1 cellular context compared by ENCODE assay signal in the genomic region with DNA sequence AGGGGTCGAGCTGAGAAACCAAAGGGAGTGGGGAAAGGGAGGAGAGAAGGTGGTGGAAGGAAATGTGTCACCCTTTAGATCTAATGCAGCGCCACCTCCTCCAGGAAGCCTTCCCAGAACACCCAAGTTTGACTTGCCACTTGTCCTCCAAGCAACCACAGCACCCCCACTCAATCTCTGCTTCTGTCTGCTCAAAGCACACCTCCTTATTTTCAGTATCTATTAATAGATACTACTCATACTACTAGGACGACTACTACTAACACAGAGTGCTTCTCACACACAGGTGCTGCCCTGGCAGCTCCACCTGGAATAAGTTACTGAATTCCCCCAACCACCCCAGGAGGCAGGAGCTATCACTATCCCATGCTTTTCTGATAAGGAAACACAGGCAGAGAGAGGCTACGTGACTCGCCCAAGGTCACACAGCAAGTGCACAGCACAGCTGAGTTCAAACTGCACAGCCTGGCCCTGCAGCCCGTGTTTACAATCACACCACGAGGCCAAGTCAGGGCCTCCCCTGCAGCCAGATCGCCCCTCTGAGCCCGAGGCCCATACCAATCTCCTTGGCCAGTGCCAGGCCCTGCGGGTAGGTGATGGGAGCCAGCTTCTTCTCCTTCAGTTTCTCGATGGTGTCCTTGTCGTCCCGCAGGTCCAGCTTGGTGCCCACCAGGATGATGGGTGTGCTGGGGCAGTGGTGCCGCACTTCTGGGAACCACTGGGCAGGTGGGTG.
TF ChIP-seq lines count a peak whose summit lies in the region.

No MANE protein-coding gene starts in this region.

TF ChIP-seq in IMR-90, 13 proteins besides CTCF, POLR2A, EP300 and RAD21 (continued from another document):
- TF ChIP-seq, protein P1, sequence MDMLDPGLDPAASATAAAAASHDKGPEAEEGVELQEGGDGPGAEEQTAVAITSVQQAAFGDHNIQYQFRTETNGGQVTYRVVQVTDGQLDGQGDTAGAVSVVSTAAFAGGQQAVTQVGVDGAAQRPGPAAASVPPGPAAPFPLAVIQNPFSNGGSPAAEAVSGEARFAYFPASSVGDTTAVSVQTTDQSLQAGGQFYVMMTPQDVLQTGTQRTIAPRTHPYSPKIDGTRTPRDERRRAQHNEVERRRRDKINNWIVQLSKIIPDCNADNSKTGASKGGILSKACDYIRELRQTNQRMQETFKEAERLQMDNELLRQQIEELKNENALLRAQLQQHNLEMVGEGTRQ (IDR thresholded peaks at IDR 0.05; ENCODE audit: low read depth, low read length) = no peak
- TF ChIP-seq SMC3 (IDR thresholded peaks at IDR 0.05; ENCODE audit: low read depth, low read length) (no peak), FOS (IDR thresholded peaks at IDR 0.05; ENCODE audit: low read depth, low read length) (no peak)
- TF ChIP-seq, protein P2, sequence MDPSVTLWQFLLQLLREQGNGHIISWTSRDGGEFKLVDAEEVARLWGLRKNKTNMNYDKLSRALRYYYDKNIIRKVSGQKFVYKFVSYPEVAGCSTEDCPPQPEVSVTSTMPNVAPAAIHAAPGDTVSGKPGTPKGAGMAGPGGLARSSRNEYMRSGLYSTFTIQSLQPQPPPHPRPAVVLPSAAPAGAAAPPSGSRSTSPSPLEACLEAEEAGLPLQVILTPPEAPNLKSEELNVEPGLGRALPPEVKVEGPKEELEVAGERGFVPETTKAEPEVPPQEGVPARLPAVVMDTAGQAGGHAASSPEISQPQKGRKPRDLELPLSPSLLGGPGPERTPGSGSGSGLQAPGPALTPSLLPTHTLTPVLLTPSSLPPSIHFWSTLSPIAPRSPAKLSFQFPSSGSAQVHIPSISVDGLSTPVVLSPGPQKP (IDR thresholded peaks at IDR 0.05; ENCODE audit: borderline replicate concordance, low read depth, low read length) = no peak
TF ChIP-seq in IMR-90: peak in this region for 0.
